1 cellular context compared by ENCODE assay signal in the genomic region with DNA sequence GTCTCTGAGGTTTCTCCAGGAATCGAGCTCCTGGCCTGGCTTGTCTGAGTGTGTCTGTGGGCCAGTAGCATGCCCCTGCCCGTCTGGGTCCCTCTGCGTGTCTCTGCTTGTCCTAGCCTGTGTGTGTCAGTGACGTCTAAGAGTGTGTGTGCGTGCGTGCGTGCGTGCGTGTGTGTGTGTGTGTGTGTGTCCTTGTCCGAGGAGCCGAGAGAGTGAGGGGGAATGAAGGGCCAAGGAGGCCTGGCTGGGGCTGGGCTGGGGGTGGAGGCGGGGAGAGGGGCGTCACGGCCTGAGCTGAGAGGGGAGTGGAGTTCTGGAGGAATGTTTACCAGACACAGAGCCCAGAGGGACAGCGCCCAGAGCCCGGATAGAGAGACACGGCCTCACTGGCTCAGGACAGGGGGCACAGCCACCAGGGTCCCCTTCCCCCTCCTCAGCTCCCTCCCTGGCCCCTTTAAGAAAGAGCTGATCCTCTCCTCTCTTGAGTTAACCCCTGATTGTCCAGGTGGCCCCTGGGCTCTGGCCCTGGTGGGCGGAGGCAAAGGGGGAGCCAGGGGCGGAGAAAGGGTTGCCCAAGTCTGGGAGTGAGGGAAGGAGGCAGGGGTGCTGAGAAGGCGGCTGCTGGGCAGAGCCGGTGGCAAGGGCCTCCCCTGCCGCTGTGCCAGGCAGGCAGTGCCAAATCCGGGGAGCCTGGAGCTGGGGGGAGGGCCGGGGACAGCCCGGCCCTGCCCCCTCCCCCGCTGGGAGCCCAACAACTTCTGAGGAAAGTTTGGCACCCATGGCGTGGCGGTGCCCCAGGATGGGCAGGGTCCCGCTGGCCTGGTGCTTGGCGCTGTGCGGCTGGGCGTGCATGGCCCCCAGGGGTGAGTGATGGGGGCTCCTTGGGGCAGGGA.
TF ChIP-seq lines count a peak whose summit lies in the region.

TSS of gene AXL (plus strand) at position 609 of the 893 bp plus-strand sequence. CDS start at position 779, 170 bp downstream.

TF ChIP-seq in GM23338, 12 proteins besides CTCF, POLR2A, EP300 and RAD21 (continued from another document):
- TF ChIP-seq, protein P1, sequence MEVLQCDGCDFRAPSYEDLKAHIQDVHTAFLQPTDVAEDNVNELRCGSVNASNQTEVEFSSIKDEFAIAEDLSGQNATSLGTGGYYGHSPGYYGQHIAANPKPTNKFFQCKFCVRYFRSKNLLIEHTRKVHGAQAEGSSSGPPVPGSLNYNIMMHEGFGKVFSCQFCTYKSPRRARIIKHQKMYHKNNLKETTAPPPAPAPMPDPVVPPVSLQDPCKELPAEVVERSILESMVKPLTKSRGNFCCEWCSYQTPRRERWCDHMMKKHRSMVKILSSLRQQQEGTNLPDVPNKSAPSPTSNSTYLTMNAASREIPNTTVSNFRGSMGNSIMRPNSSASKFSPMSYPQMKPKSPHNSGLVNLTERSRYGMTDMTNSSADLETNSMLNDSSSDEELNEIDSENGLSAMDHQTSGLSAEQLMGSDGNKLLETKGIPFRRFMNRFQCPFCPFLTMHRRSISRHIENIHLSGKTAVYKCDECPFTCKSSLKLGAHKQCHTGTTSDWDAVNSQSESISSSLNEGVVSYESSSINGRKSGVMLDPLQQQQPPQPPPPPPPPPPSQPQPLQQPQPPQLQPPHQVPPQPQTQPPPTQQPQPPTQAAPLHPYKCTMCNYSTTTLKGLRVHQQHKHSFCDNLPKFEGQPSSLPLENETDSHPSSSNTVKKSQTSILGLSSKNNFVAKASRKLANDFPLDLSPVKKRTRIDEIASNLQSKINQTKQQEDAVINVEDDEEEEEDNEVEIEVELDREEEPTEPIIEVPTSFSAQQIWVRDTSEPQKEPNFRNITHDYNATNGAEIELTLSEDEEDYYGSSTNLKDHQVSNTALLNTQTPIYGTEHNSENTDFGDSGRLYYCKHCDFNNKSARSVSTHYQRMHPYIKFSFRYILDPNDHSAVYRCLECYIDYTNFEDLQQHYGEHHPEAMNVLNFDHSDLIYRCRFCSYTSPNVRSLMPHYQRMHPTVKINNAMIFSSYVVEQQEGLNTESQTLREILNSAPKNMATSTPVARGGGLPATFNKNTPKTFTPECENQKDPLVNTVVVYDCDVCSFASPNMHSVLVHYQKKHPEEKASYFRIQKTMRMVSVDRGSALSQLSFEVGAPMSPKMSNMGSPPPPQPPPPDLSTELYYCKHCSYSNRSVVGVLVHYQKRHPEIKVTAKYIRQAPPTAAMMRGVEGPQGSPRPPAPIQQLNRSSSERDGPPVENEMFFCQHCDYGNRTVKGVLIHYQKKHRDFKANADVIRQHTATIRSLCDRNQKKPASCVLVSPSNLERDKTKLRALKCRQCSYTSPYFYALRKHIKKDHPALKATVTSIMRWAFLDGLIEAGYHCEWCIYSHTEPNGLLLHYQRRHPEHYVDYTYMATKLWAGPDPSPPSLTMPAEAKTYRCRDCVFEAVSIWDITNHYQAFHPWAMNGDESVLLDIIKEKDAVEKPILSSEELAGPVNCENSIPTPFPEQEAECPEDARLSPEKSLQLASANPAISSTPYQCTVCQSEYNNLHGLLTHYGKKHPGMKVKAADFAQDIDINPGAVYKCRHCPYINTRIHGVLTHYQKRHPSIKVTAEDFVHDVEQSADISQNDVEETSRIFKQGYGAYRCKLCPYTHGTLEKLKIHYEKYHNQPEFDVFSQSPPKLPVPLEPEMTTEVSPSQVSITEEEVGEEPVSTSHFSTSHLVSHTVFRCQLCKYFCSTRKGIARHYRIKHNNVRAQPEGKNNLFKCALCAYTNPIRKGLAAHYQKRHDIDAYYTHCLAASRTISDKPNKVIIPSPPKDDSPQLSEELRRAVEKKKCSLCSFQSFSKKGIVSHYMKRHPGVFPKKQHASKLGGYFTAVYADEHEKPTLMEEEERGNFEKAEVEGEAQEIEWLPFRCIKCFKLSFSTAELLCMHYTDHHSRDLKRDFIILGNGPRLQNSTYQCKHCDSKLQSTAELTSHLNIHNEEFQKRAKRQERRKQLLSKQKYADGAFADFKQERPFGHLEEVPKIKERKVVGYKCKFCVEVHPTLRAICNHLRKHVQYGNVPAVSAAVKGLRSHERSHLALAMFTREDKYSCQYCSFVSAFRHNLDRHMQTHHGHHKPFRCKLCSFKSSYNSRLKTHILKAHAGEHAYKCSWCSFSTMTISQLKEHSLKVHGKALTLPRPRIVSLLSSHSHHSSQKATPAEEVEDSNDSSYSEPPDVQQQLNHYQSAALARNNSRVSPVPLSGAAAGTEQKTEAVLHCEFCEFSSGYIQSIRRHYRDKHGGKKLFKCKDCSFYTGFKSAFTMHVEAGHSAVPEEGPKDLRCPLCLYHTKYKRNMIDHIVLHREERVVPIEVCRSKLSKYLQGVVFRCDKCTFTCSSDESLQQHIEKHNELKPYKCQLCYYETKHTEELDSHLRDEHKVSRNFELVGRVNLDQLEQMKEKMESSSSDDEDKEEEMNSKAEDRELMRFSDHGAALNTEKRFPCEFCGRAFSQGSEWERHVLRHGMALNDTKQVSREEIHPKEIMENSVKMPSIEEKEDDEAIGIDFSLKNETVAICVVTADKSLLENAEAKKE (CRISPR knock-in tag; IDR thresholded peaks at IDR 0.05): no peak
- TF ChIP-seq POLR2AphosphoS5 (IDR thresholded peaks at IDR 0.05; ENCODE audit: low read depth) (peak; percentile 35), ETS1 (IDR thresholded peaks at IDR 0.05) (0 out of 2 replicates have a peak, but pooled peaks have one; percentile 18)
